12 cellular contexts compared by ENCODE assay signal in genomic region chr10:32982293-32982709, GRCh38. TPM values are rescaled to one million over a fixed set of nuclear protein-coding genes. Genes with fewer than 3 reads are reported as not detected.
DNase-seq lines count a peak whose midpoint lies in the region; ATAC-seq and TF ChIP-seq lines count a peak whose summit lies in the region.
"Had no signal": no experiment of that assay in that cellular context is flagged by ENCODE, and none has a peak within 500 bp of the region (broad histone marks: within the 10 kb centered on the region; RNA-seq: fewer than 3 reads in every experiment).

No MANE protein-coding gene starts in this region.

- no peak overlapping the region for H3K4me3 ChIP-seq in AG10803 (ENCODE audit: low read length)
- H3K4me3 ChIP-seq in PC-9, result peak overlapping the region; percentile 60; the same call in 1 of the 2 replicates
- no peak overlapping the region for H3K4me3 ChIP-seq in endodermal cell (ENCODE audit: low read length)

- H3K9me2 ChIP-seq in PC-9 (ENCODE audit: insufficient read depth), result no peaks in the 10 kb centered on the region

- peaks cover 9% of the 10 kb centered on the region for H3K79me2 ChIP-seq in PC-9 (ENCODE audit: low read depth)

- no peaks in the 10 kb centered on the region for H3K36me3 ChIP-seq in PC-9 (ENCODE audit: low read depth)
- H3K36me3 ChIP-seq in endodermal cell (ENCODE audit: control insufficient read depth, insufficient read depth, low read length), result no peaks in the 10 kb centered on the region

- H3K27me3 ChIP-seq in PC-9 (ENCODE audit: insufficient read depth, low read depth) (no peaks in the 10 kb centered on the region), endodermal cell (ENCODE audit: control insufficient read depth, insufficient read depth, low read length, poor library complexity, severe bottlenecking) (no peaks in the 10 kb centered on the region)

- no peak overlapping the region for H3K4me3 Mint-ChIP-seq in endodermal cell
- peak overlapping the region in 3 of 10 donors; percentile 32 to 98 (median 59) for H3K4me3 Mint-ChIP-seq in naive thymus-derived CD8-positive, alpha-beta T cell

- BruUV-seq in PC-9 (replicated peaks; lab: Mats Ljungman, UMichigan), result no TSS peak

- WGBS in endodermal cell (ENCODE audit: insufficient coverage in 1 of 2, insufficient read length in 1 of 2), 2 experiments, result 86 to 96% methylated on average over 6 to 9 of the region's 9 CpGs

- H3K9me3 ChIP-seq in PC-9 (ENCODE audit: insufficient read depth, low read depth), result no peaks in the 10 kb centered on the region
- H3K9me3 ChIP-seq in endodermal cell (ENCODE audit: control insufficient read depth, low read length), result no peaks in the 10 kb centered on the region

- H3K4me1 ChIP-seq in PC-9 (replicated peaks; ENCODE audit: insufficient read depth) (peaks cover 69% of the 10 kb centered on the region), endodermal cell (ENCODE audit: control insufficient read depth, insufficient read depth, low read length) (peaks cover 10% of the 10 kb centered on the region)

- ATAC-seq in naive thymus-derived CD8-positive, alpha-beta T cell, result no peak
- no peak for ATAC-seq in HG03135 (IDR thresholded peaks at IDR 0.05; ENCODE audit: unreplicated experiment)

- H3K4me2 ChIP-seq in PC-9, result peak overlapping the region; percentile 90

- H3K4me1 Mint-ChIP-seq in endodermal cell, result peaks cover 40% of the 10 kb centered on the region
- H3K4me1 Mint-ChIP-seq in naive thymus-derived CD8-positive, alpha-beta T cell, result peaks cover 10 to 48% (median 21%) of the 10 kb centered on the region in 4 donors

- H3K27me3 Mint-ChIP-seq in endodermal cell (ENCODE audit: insufficient read depth), result no peaks in the 10 kb centered on the region
- no peaks in the 10 kb centered on the region for H3K27me3 Mint-ChIP-seq in naive thymus-derived CD8-positive, alpha-beta T cell

- H3K36me3 Mint-ChIP-seq in endodermal cell (ENCODE audit: low read depth), result no peaks in the 10 kb centered on the region
- H3K36me3 Mint-ChIP-seq in naive thymus-derived CD8-positive, alpha-beta T cell, result no peaks in the 10 kb centered on the region

- CTCF ChIA-PET in PC-9 (lab: Charles Lee), result interaction anchor here (0.6 to 0.7 kb wide), 2 partner anchors 630 to 847 kb away, joined by 3 read pairs; no protein-coding TSS in a partner anchor

- H3K9ac ChIP-seq in endodermal cell (ENCODE audit: extremely low read depth, low read length, poor library complexity, severe bottlenecking), result no peak overlapping the region

- H3K27ac ChIP-seq in PC-9 (peak overlapping the region; percentile 98), endodermal cell (ENCODE audit: low read depth, low read length) (peak overlapping the region; percentile 0)

- peaks cover 65% of the 10 kb centered on the region for H3F3A ChIP-seq in PC-9 (ENCODE audit: insufficient read depth, low read depth)

- POLR2A ChIA-PET in PC-9 (lab: Charles Lee; ENCODE audit: unreplicated experiment), result interaction anchor here (0.7 to 2.3 kb wide), 5 partner anchors 20 to 27 kb away, joined by 5 to 13 read pairs (median 5); no protein-coding TSS in a partner anchor
- POLR2A ChIA-PET in naive thymus-derived CD8-positive, alpha-beta T cell (lab: Charles Lee), result interaction anchor here (2.2 kb wide), 1 partner anchor 537 kb away, joined by 8 read pairs; the partner anchor contains the start of gene CCDC7

- TF ChIP-seq CTCF in AG10803 (conservative IDR thresholded peaks at IDR 0.05; ENCODE audit: low read length) (no peak), PC-9 (conservative IDR thresholded peaks at IDR 0.05) (no peak), endodermal cell (conservative IDR thresholded peaks at IDR 0.05) (no peak)

- H3K9me3 Mint-ChIP-seq in endodermal cell, result no peaks in the 10 kb centered on the region
- H3K9me3 Mint-ChIP-seq in naive thymus-derived CD8-positive, alpha-beta T cell, result no peaks in the 10 kb centered on the region

- no peaks in the 10 kb centered on the region for H4K20me1 ChIP-seq in PC-9 (ENCODE audit: insufficient read depth)

- DNase-seq in AG10803 (ENCODE audit: low read depth) (peak; percentile 90), PC-9 (peak in 1 of 2 experiments; percentile 67), endodermal cell (no peak), activated T-cell treated with anti-CD3 and anti-CD28 coated beads for 4 hours (no peak), NCI-H2171 (lab: John Stamatoyannopoulos, UW) (no peak), activated gamma-delta T cell (lab: John Stamatoyannopoulos, UW) (no peak)
- DNase-seq in naive thymus-derived CD8-positive, alpha-beta T cell, result no peak
- DNase-seq: activated CD4-positive, CD25-positive, alpha-beta regulatory T cell; foreskin melanocyte; NCI-H1048; stimulated activated CD4-positive, alpha-beta T cell treated with anti-CD3 and anti-CD28 coated beads, Interleukin-4, amount 100 ng/mL, for 4 hours had no signal

- H2AFZ ChIP-seq in PC-9, result no peak overlapping the region

- peak overlapping the region; percentile 80 for H3K27ac Mint-ChIP-seq in endodermal cell
- H3K27ac Mint-ChIP-seq in naive thymus-derived CD8-positive, alpha-beta T cell, result peak overlapping the region in 8 of 10 donors; percentile 60 to 97 (median 79)

- intact Hi-C loops in PC-9 (cut with micrococcal nuclease; ENCODE audit: unreplicated experiment), result no loop called here

RNA-seq across cellular contexts. Expression of gene ITGB1, which starts 24.3 kb away (rescaled TPM):
- total RNA-seq in PC-9 (2021) (307 and 421 TPM in 2 replicates), endodermal cell (100 to 1,000 TPM; 239 to 285 TPM)
- 324 TPM for polyA plus RNA-seq in endodermal cell (2013, experiment 1 of 2)
- polyA plus RNA-seq in endodermal cell (2013, experiment 2 of 2), result 351 TPM
- 10 to 100 TPM; 34.2 to 34.6 TPM for total RNA-seq in naive thymus-derived CD8-positive, alpha-beta T cell
- 100 to 1,000 TPM in 1 of 3 donors, 10 to 100 TPM in 2; 26.1 to 107 (median 28.9) TPM for polyA plus RNA-seq in naive thymus-derived CD8-positive, alpha-beta T cell
